26 cellular contexts compared by ENCODE assay signal in the genomic region with DNA sequence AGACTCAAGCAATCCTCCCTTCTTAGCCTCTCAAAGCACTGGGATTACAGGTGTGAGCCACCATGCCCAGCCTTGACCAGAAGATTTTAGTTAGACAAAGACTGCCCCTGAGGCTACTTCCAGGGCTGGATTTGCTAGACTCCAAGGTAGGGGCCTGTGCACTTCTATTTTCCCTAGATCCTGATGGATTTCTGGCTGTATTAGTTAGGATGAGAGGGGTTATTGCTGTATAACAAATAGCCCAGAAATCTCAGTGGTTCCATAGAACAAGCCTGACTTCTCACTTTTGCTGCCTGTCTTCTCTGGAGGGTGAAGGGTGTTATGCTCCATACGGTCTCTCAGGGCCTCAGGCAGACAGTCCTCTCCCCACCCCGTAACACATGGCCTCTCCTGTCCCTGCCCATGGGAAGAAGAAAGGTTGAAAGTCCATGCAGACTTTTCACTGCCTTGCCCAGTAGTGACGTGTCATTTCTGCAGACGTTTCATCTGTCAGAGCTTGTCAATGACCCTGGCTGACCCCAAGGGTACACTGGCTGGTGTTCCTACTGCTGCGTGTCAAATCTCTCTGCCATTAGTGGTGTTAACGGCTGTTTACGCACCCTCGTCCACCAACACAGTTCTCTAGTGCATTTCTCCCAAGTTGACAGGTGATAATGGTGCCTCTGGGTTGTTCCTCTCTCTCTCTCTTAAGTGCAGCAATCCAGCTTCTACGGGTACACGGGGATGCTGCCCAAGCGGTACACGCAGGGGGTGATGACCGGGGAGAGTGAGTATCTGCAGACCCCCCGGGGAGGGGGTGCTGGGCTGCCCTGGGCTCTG.
"Had no signal": no experiment of that assay in that cellular context is flagged by ENCODE, and none has a peak within 500 bp of the region (broad histone marks: within the 10 kb centered on the region; RNA-seq: fewer than 3 reads in every experiment).

No MANE protein-coding gene starts in this region.

- H3K4me1 ChIP-seq: breast epithelium had no signal

- H3K27ac ChIP-seq: breast epithelium had no signal

- H3K4me3 ChIP-seq: breast epithelium had no signal

- ATAC-seq: activated CD8-positive, alpha-beta T cell treated with anti-CD3 and anti-CD28 coated beads, Interleukin-2, amount 10 ng/mL, durations not matched to agents 7 days and 5 days; PC-3; T-helper 17 cell; WTC11 had no signal

- H3K9me3 ChIP-seq: breast epithelium had no signal

- H3K27me3 ChIP-seq: breast epithelium had no signal

- DNase-seq: activated CD4-positive, alpha-beta T cell treated with anti-CD3 and anti-CD28 coated beads for 48 hours; activated CD4-positive, alpha-beta T cell treated with anti-CD3 and anti-CD28 coated beads, Interleukin-2, amount 50 U/mL, for 4 hours; activated CD4-positive, CD25-positive, alpha-beta regulatory T cell treated with anti-CD3 and anti-CD28 coated beads, Interleukin-2, amount 50 U/mL, for 72 hours; activated CD8-positive, alpha-beta memory T cell treated with anti-CD3 and anti-CD28 coated beads, Interleukin-2, amount 50 U/mL, for 48 hours; activated CD8-positive, alpha-beta T cell treated with anti-CD3 and anti-CD28 coated beads, Interleukin-2, amount 10 ng/mL, durations not matched to agents 7 days and 5 days; activated effector memory CD4-positive, alpha-beta T cell treated with Interleukin-2 at 50 U/mL for 16 hours; activated naive CD4-positive, alpha-beta T cell; activated T-cell treated with anti-CD3 and anti-CD28 coated beads, Interleukin-2, amount 50 U/mL, for 1 hour; aorta; caudate nucleus; KG1; NCI-H1048; NCI-H1417; NCI-H1930; NCI-H2107; NCI-H2171 treated with DMSO at 0.1 percent for 48 hours; NCI-H226; NCI-H526; NCI-H82; NK-92 treated with Interleukin-12 subunit alpha and Interleukin-12 subunit beta, amount 100 ng/mL, for 24 hours; PC-3; SIG-M5; T-helper 17 cell; T-helper 9 cell had no signal

- H3K36me3 ChIP-seq: breast epithelium had no signal
